12 cellular contexts compared by ENCODE assay signal in genomic region chr20:58459058-58459743, GRCh38. TPM values are rescaled to one million over a fixed set of nuclear protein-coding genes. Genes with fewer than 3 reads are reported as not detected.
DNase-seq lines count a peak whose midpoint lies in the region; ATAC-seq and TF ChIP-seq lines count a peak whose summit lies in the region.
"Had no signal": no experiment of that assay in that cellular context is flagged by ENCODE, and none has a peak within 500 bp of the region (broad histone marks: within the 10 kb centered on the region; RNA-seq: fewer than 3 reads in every experiment).

No MANE protein-coding gene starts in this region.

- TF ChIP-seq CTCF in HEK293 (tag by site-specific recombination; IDR thresholded peaks at IDR 0.05) (no peak), lower lobe of right lung (IDR thresholded peaks at IDR 0.05) (no peak), dorsolateral prefrontal cortex (IDR thresholded peaks at IDR 0.05 in 54 of 56, conservative IDR thresholded peaks at IDR 0.05 in 2 of 56; ENCODE audit: low read depth in 1 of 56, partially characterized antibody in 56 of 56) (no peak), CD14-positive monocyte (IDR thresholded peaks at IDR 0.05) (no peak)
- TF ChIP-seq CTCF in activated CD8-positive, alpha-beta T cell treated with anti-CD3 and anti-CD28 coated beads for 36 hours (IDR thresholded peaks at IDR 0.05), result no peak

- peaks cover 9% of the 10 kb centered on the region for H3K4me1 Mint-ChIP-seq in activated CD8-positive, alpha-beta T cell treated with anti-CD3 and anti-CD28 coated beads for 36 hours (ENCODE audit: low read depth)
- H3K4me1 Mint-ChIP-seq in CD14-positive monocyte, result no peaks in the 10 kb centered on the region

- H3K27ac ChIP-seq in HEK293 (ENCODE audit: extremely low read depth, low read depth, low read length) (no peak overlapping the region), mesodermal cell (ENCODE audit: low read depth, low read length, severe bottlenecking) (peak overlapping the region; percentile 46), lower lobe of right lung (no peak overlapping the region), dorsolateral prefrontal cortex (no peak overlapping the region)

- H3K36me3 ChIP-seq in HEK293 (ENCODE audit: control insufficient read depth in 2 of 2, insufficient read depth in 1 of 2, low read length in 2 of 2) (no peaks in the 10 kb centered on the region), mesodermal cell (ENCODE audit: control insufficient read depth, insufficient read depth, low read length) (peaks cover 17% of the 10 kb centered on the region), lower lobe of right lung (no peaks in the 10 kb centered on the region)

- no peak overlapping the region for H3K4me3 Mint-ChIP-seq in activated CD8-positive, alpha-beta T cell treated with anti-CD3 and anti-CD28 coated beads for 36 hours
- H3K4me3 Mint-ChIP-seq in CD14-positive monocyte, result no peak overlapping the region
- H3K4me3 Mint-ChIP-seq: activated naive CD4-positive, alpha-beta T cell treated with anti-CD3 and anti-CD28 coated beads for 36 hours had no signal

- H3K27me3 ChIP-seq in lower lobe of right lung (ENCODE audit: low read depth), result no peaks in the 10 kb centered on the region
- no peaks in the 10 kb centered on the region for H3K27me3 ChIP-seq in dorsolateral prefrontal cortex

- WGBS in mesodermal cell (ENCODE audit: insufficient coverage in 2 of 2), 2 experiments, result 81 to 90% methylated on average over 2 of the region's 5 CpGs

- no peaks in the 10 kb centered on the region for H3K27me3 Mint-ChIP-seq in activated CD8-positive, alpha-beta T cell treated with anti-CD3 and anti-CD28 coated beads for 36 hours
- H3K27me3 Mint-ChIP-seq in CD14-positive monocyte (ENCODE audit: low read depth in 3 of 3), result peaks cover 0 to 4% (median 4%) of the 10 kb centered on the region in 3 donors

- intact Hi-C loops in lower lobe of right lung (cut with DNase I), result loop anchor here (10.0 kb wide), 1 partner anchor 224 kb away; no protein-coding TSS in a partner anchor
- intact Hi-C loops in dorsolateral prefrontal cortex (cut with DNase I), result no loop called here
- intact Hi-C loops in activated CD8-positive, alpha-beta T cell treated with anti-CD3 and anti-CD28 coated beads for 36 hours (cut with micrococcal nuclease), result no loop called here
- intact Hi-C loops in CD14-positive monocyte (cut with micrococcal nuclease), result no loop called here

- H3K9me3 ChIP-seq in HEK293 (ENCODE audit: control insufficient read depth, insufficient read depth, low read depth, low read length) (no peaks in the 10 kb centered on the region), mesodermal cell (ENCODE audit: control insufficient read depth, low read length) (peaks cover 11% of the 10 kb centered on the region), lower lobe of right lung (no peaks in the 10 kb centered on the region)

- POLR2A ChIA-PET in HEK293 (lab: Yijun Ruan, JAX), result interaction anchor here (0.6 kb wide), 1 partner anchor 16 kb away, joined by 3 read pairs; no protein-coding TSS in a partner anchor
- POLR2A ChIA-PET in activated CD8-positive, alpha-beta T cell treated with anti-CD3 and anti-CD28 coated beads for 36 hours (lab: Charles Lee), result no interaction called here

- CTCF ChIA-PET in HEK293 (lab: Yijun Ruan, JAX), result interaction anchor here (0.8 to 1.0 kb wide), 3 partner anchors 12 to 226 kb away, joined by 3 read pairs; no protein-coding TSS in a partner anchor
- CTCF ChIA-PET in activated CD8-positive, alpha-beta T cell treated with anti-CD3 and anti-CD28 coated beads for 36 hours (lab: Charles Lee), result interaction anchor here (1.3 kb wide), 2 partner anchors 17 to 22 kb away, joined by 3 to 4 read pairs; no protein-coding TSS in a partner anchor

- DNase-seq in lower lobe of right lung (no peak), dorsolateral prefrontal cortex (no peak), CD14-positive monocyte (ENCODE audit: low spot score) (no peak)
- no peak for DNase-seq in activated CD8-positive, alpha-beta T cell treated with anti-CD3 and anti-CD28 coated beads for 36 hours
- DNase-seq: activated naive CD4-positive, alpha-beta T cell treated with anti-CD3 and anti-CD28 coated beads for 36 hours; kidney glomerular epithelial cell; NCI-H2107; stimulated activated naive CD4-positive, alpha-beta T cell had no signal

- no peak overlapping the region for H3K27ac Mint-ChIP-seq in activated CD8-positive, alpha-beta T cell treated with anti-CD3 and anti-CD28 coated beads for 36 hours
- H3K27ac Mint-ChIP-seq in CD14-positive monocyte, result peak overlapping the region in 1 of 7 donors; percentile 58
- H3K27ac Mint-ChIP-seq: activated naive CD4-positive, alpha-beta T cell treated with anti-CD3 and anti-CD28 coated beads for 36 hours had no signal

- peaks cover 8% of the 10 kb centered on the region for H3K36me3 Mint-ChIP-seq in activated CD8-positive, alpha-beta T cell treated with anti-CD3 and anti-CD28 coated beads for 36 hours (ENCODE audit: low read depth)
- H3K36me3 Mint-ChIP-seq in CD14-positive monocyte, result peaks cover 2% of the 10 kb centered on the region in 2 donors

- H3K4me3 ChIP-seq in HEK293 (ENCODE audit: low read depth, low read length) (no peak overlapping the region), mesodermal cell (ENCODE audit: extremely low read depth, insufficient read depth, low read length, poor library complexity, severe bottlenecking) (no peak overlapping the region), lower lobe of right lung (no peak overlapping the region), dorsolateral prefrontal cortex (no peak overlapping the region)

- H3K4me1 ChIP-seq in HEK293 (ENCODE audit: control insufficient read depth, insufficient read depth, low read length) (no peaks in the 10 kb centered on the region), mesodermal cell (ENCODE audit: control insufficient read depth, insufficient read depth, low read length, poor library complexity, severe bottlenecking) (peaks cover 23% of the 10 kb centered on the region), lower lobe of right lung (no peaks in the 10 kb centered on the region)

- peaks cover 5% of the 10 kb centered on the region for H3K9me3 Mint-ChIP-seq in activated CD8-positive, alpha-beta T cell treated with anti-CD3 and anti-CD28 coated beads for 36 hours
- H3K9me3 Mint-ChIP-seq in CD14-positive monocyte, result peaks cover 0 to 15% (median 2%) of the 10 kb centered on the region in 7 donors

- ATAC-seq in GM18909 (IDR thresholded peaks at IDR 0.05; ENCODE audit: poor library complexity, unreplicated experiment), result peak; percentile 31
- peak; percentile 15 for ATAC-seq in HG03342 (IDR thresholded peaks at IDR 0.05; ENCODE audit: unreplicated experiment)
- ATAC-seq in lower lobe of right lung, result no peak
- no peak for ATAC-seq in activated CD8-positive, alpha-beta T cell treated with anti-CD3 and anti-CD28 coated beads for 36 hours

TF ChIP-seq in HEK293, 187 proteins besides CTCF, POLR2A, EP300 and RAD21:
- no peak for TF ChIP-seq ZNF133 (tag by site-specific recombination; IDR thresholded peaks at IDR 0.05)
- peak; percentile 90 for TF ChIP-seq ZIC2 (tag by site-specific recombination; IDR thresholded peaks at IDR 0.05)

RNA-seq across cellular contexts. Expression of gene APCDD1L, which starts 56.0 kb away (rescaled TPM):
- polyA plus RNA-seq in mesodermal cell (2013, experiment 1 of 2), result 9.4 TPM
- 6.8 TPM for polyA plus RNA-seq in mesodermal cell (2013, experiment 2 of 2)
- not detected for total RNA-seq in lower lobe of right lung
- under 1 TPM in 2 of 120 experiments, not detected in 118; 0.14 to 0.30 TPM for total RNA-seq in dorsolateral prefrontal cortex
- not detected for total RNA-seq in activated CD8-positive, alpha-beta T cell treated with anti-CD3 and anti-CD28 coated beads for 36 hours
- not detected for polyA plus RNA-seq in CD14-positive monocyte
- total RNA-seq: activated naive CD4-positive, alpha-beta T cell treated with anti-CD3 and anti-CD28 coated beads for 36 hours had no signal

Comparison
In these comparisons a context has a peak if more than half of its experiments do, and no peak if none do; other contexts are left out.
1. ATAC-seq: peak in GM18909 (single experiment) and HG03342 (single experiment); none in lower lobe of right lung (0 of 2) and activated CD8-positive, alpha-beta T cell treated with anti-CD3 and anti-CD28 coated beads for 36 hours (single experiment).